18 cellular contexts compared by ENCODE assay signal in genomic region chr3:166223120-166223519, GRCh38.
"Had no signal": no experiment of that assay in that cellular context is flagged by ENCODE, and none has a peak within 500 bp of the region (broad histone marks: within the 10 kb centered on the region; RNA-seq: fewer than 3 reads in every experiment).

No MANE protein-coding gene starts in this region.

- H3K4me1 ChIP-seq: left lung, right atrium auricular region, tibial artery had no signal

- DNase-seq: activated CD4-positive, alpha-beta T cell treated with anti-CD3 and anti-CD28 coated beads, Interleukin-2, amount 50 U/mL, for 1 hour; activated CD8-positive, alpha-beta memory T cell treated with anti-CD3 and anti-CD28 coated beads, Interleukin-2, amount 50 U/mL, for 4 hours; activated effector memory CD4-positive, alpha-beta T cell treated with Interleukin-2 at 50 U/mL for 16 hours; activated naive CD4-positive, alpha-beta T cell treated with anti-CD3 and anti-CD28 coated beads, Interleukin-2, amount 10 ng/mL, durations not matched to agents 7 days and 5 days; activated naive CD8-positive, alpha-beta T cell treated with anti-CD3 and anti-CD28 coated beads, Interleukin-2, amount 50 U/mL, for 24 hours; activated T-cell treated with anti-CD3 and anti-CD28 coated beads, Interleukin-2, amount 50 U/mL, for 48 hours; brain microvascular endothelial cell; left lung; nephron progenitor cell; occipital lobe; stimulated activated naive CD8-positive, alpha-beta T cell treated with anti-CD3 and anti-CD28 coated beads, Interleukin-15, Interleukin-2, amounts not matched to agents 100 U/mL and 50 U/mL, for 24 hours; substantia nigra; tibial artery had no signal

- H3K9me3 ChIP-seq: right atrium auricular region, tibial artery had no signal

- H3K36me3 ChIP-seq: brain microvascular endothelial cell, left lung, right atrium auricular region, tibial artery had no signal

- H3K27ac ChIP-seq: brain microvascular endothelial cell, coronary artery, left lung, right atrium auricular region, skin epidermis, tibial artery had no signal

- H3K27me3 ChIP-seq: brain microvascular endothelial cell, left lung, right atrium auricular region, tibial artery had no signal

- ATAC-seq: activated CD4-positive, CD25-positive, alpha-beta regulatory T cell treated with anti-CD3 and anti-CD28 coated beads, Interleukin-2, amount 50 U/mL, for 24 hours; activated naive CD8-positive, alpha-beta T cell treated with anti-CD3 and anti-CD28 coated beads, Interleukin-2, amount 50 U/mL, for 24 hours; left lung; stimulated activated naive CD8-positive, alpha-beta T cell treated with anti-CD3 and anti-CD28 coated beads, Interleukin-15, Interleukin-2, amounts not matched to agents 100 U/mL and 50 U/mL, for 24 hours had no signal

- H3K4me3 ChIP-seq: coronary artery, left lung, right atrium auricular region, skin epidermis, tibial artery had no signal

- FAIRE-seq: urothelium cell line had no signal
